ENCODE assay signal across 11 cellular contexts in the genomic region with DNA sequence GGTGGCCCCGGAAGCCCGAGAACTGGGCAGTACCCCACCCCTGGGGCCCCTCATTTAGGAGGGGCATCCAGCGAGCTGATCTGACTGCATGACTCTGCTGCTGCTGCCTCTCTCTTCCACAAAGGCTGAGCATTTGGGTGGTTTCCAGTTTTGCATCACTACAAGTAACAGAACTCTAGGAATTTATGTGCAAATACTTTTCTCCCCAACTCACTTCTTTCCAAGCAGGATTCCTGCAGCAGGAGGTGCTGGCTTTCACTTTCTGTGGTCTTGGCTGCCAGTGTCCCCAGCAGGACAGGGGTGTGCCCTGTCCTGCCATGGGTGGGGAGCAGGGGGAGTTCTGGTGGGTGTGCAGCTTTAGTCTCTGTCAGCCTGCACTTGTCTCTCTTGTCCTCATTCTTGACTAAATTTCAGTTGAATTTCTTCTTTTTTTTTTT. TPM values are rescaled to one million over a fixed set of nuclear protein-coding genes. Genes with fewer than 3 reads are reported as not detected.
DNase-seq lines count a peak whose midpoint lies in the region; TF ChIP-seq lines count a peak whose summit lies in the region.
"Had no signal": no experiment of that assay in that cellular context is flagged by ENCODE, and none has a peak within 500 bp of the region (broad histone marks: within the 10 kb centered on the region; RNA-seq: fewer than 3 reads in every experiment).

No MANE protein-coding gene starts in this region.

- DNase-seq in A172 (ENCODE audit: low spot score) (peak; percentile 65), H7 (peak; percentile 73), adrenal gland (peak in 4 of 7 donors; percentile 29 to 53 (median 37)), left kidney (ENCODE audit: low read depth, low spot score) (peak; percentile 43), SW480 (ENCODE audit: low spot score) (no peak), NCI-H1694 (lab: John Stamatoyannopoulos, UW) (no peak)
- DNase-seq in activated CD4-positive, alpha-beta T cell treated with anti-CD3 and anti-CD28 coated beads, Interleukin-2, amount 50 U/mL, for 1 hour = no peak
- no peak for DNase-seq in activated naive CD4-positive, alpha-beta T cell treated with anti-CD3 and anti-CD28 coated beads, Interleukin-2, amount 50 U/mL, for 16 hours
- DNase-seq: CD8-positive, alpha-beta memory T cell; Peyer's patch; small intestine had no signal

- H3K4me3 ChIP-seq in H7 (ENCODE audit: insufficient read depth, low read depth, low read length) = no peak overlapping the region
- no peak overlapping the region for H3K4me3 ChIP-seq in adrenal gland
- H3K4me3 ChIP-seq: Peyer's patch had no signal

- H3K27me3 ChIP-seq in H7 (ENCODE audit: control insufficient read depth, insufficient read depth, low read length) = no peaks in the 10 kb centered on the region
- H3K27me3 ChIP-seq in adrenal gland = no peaks in the 10 kb centered on the region
- H3K27me3 ChIP-seq: Peyer's patch had no signal

- H3K9me3 ChIP-seq in adrenal gland (replicated peaks in 1 of 3) = no peaks in the 10 kb centered on the region
- H3K9me3 ChIP-seq: Peyer's patch had no signal

- no peak for TF ChIP-seq POLR2A in adrenal gland (IDR thresholded peaks at IDR 0.05)

- H3K36me3 ChIP-seq in H7 (replicated peaks; ENCODE audit: control insufficient read depth, insufficient read depth, low read length) (no peaks in the 10 kb centered on the region), adrenal gland (replicated peaks in 1 of 2) (no peaks in the 10 kb centered on the region)
- H3K36me3 ChIP-seq: Peyer's patch had no signal

- H3K4me1 ChIP-seq in adrenal gland (replicated peaks in 1 of 2) = peaks cover 0 to 6% of the 10 kb centered on the region in 2 donors

- intact Hi-C loops in adrenal gland (cut with DNase I) = no loop called here

- 30 to 38% (median 36%) methylated on average over 3 of the region's 3 CpGs for WGBS in adrenal gland, 4 donors

- TF ChIP-seq CTCF in adrenal gland (IDR thresholded peaks at IDR 0.05) = no peak

- peak overlapping the region in 1 of 5 donors; percentile 17 for H3K27ac ChIP-seq in adrenal gland
- H3K27ac ChIP-seq: Peyer's patch had no signal

RNA-seq across cellular contexts. Expression of gene UPB1, which starts 21.2 kb away (rescaled TPM):
- total RNA-seq in A172 (2014; rRNA removed; shearing (Covaris generic)) = not detected in 2 replicates
- total RNA-seq in H7 (2014; rRNA removed; shearing (Covaris generic)) = 0.11 TPM in 1 of 2 replicates, not detected in the other
- 1 to 10 TPM in 2 of 8 donors, under 1 TPM in 5, not detected in 1; 0.11 to 2.2 (median 0.29) TPM for total RNA-seq in adrenal gland
- polyA plus RNA-seq in adrenal gland = under 1 TPM; 0.11 to 0.48 (median 0.34) TPM
- total RNA-seq: CD8-positive, alpha-beta memory T cell had no signal

RNA-seq across cellular contexts. Expression of gene GUCD1, which starts 38.6 kb away (rescaled TPM):
- total RNA-seq in A172 (2014; rRNA removed; shearing (Covaris generic)) = 58.3 and 73.8 TPM in 2 replicates
- total RNA-seq in H7 (2014; rRNA removed; shearing (Covaris generic)) = 188 and 209 TPM in 2 replicates
- total RNA-seq in adrenal gland = 100 to 1,000 TPM in 6 of 8 donors, 10 to 100 TPM in 2; 91.2 to 162 (median 121) TPM
- 100 to 1,000 TPM in 2 of 3 donors, 10 to 100 TPM in 1; 75.4 to 123 (median 107) TPM for polyA plus RNA-seq in adrenal gland

RNA-seq across cellular contexts. Expression of gene SNRPD3, which starts 39.5 kb away (rescaled TPM):
- 152 and 187 TPM in 2 replicates for total RNA-seq in A172 (2014; rRNA removed; shearing (Covaris generic))
- 159 and 166 TPM in 2 replicates for total RNA-seq in H7 (2014; rRNA removed; shearing (Covaris generic))
- total RNA-seq in adrenal gland = 100 to 1,000 TPM in 2 of 8 donors, 10 to 100 TPM in 6; 66.4 to 162 (median 78.2) TPM
- 100 to 1,000 TPM in 2 of 3 donors, 10 to 100 TPM in 1; 55.7 to 223 (median 126) TPM for polyA plus RNA-seq in adrenal gland

Comparison
In these comparisons a context has a peak if more than half of its experiments do, and no peak if none do; other contexts are left out.
1. DNase-seq: peak in A172 (single experiment), H7 (single experiment), adrenal gland (4 of 7) and left kidney (single experiment); none in activated CD4-positive, alpha-beta T cell treated with anti-CD3 and anti-CD28 coated beads, Interleukin-2, amount 50 U/mL, for 1 hour (single experiment), SW480 (single experiment), NCI-H1694 (single experiment) and activated naive CD4-positive, alpha-beta T cell treated with anti-CD3 and anti-CD28 coated beads, Interleukin-2, amount 50 U/mL, for 16 hours (single experiment).